23 cellular contexts compared by ENCODE assay signal in genomic region chr13:65784088-65784816, GRCh38.
"Had no signal": no experiment of that assay in that cellular context is flagged by ENCODE, and none has a peak within 500 bp of the region (broad histone marks: within the 10 kb centered on the region; RNA-seq: fewer than 3 reads in every experiment).

No MANE protein-coding gene starts in this region.

- H3K4me1 ChIP-seq: gastrocnemius medialis, heart left ventricle, left ventricle myocardium inferior, psoas muscle, stomach, thyroid gland had no signal

- H3K4me3 ChIP-seq: dorsolateral prefrontal cortex, gastrocnemius medialis, heart left ventricle, left ventricle myocardium inferior, lung, ovary, psoas muscle, skin epidermis, stomach, thyroid gland had no signal

- ATAC-seq: gastrocnemius medialis, heart left ventricle, left colon, natural killer cell, psoas muscle, right cardiac atrium had no signal

- DNase-seq: cerebellar nuclear complex; cortex of kidney; dorsolateral prefrontal cortex; effector CD4-positive, alpha-beta T cell; gastrocnemius medialis; hippocampal formation; kidney glomerular epithelial cell; left colon; left ventricle myocardium inferior; natural killer cell; occipital lobe; ovary; stimulated activated CD4-positive, alpha-beta T cell treated with anti-CD3 and anti-CD28 coated beads, Interleukin-15, amount 100 ng/mL, for 24 hours; stimulated activated CD4-positive, alpha-beta T cell treated with anti-CD3 and anti-CD28 coated beads, Interleukin-2, amount 100 ng/mL, for 48 hours; stimulated activated naive CD4-positive, alpha-beta T cell treated with Interleukin-2 at 50 U/mL for 16 hours; stomach; thyroid gland; trophoblast cell had no signal

- H3K27me3 ChIP-seq: dorsolateral prefrontal cortex, gastrocnemius medialis, heart left ventricle, ovary, stomach, thyroid gland had no signal

- H3K9me3 ChIP-seq: gastrocnemius medialis, heart left ventricle, left ventricle myocardium inferior, ovary, psoas muscle, stomach, thyroid gland had no signal

- H3K36me3 ChIP-seq: gastrocnemius medialis, heart left ventricle, left ventricle myocardium inferior, ovary, stomach, thyroid gland had no signal

- H3K27ac ChIP-seq: dorsolateral prefrontal cortex, gastrocnemius medialis, heart left ventricle, left ventricle myocardium inferior, ovary, psoas muscle, skin epidermis, stomach, thyroid gland had no signal
